ENCODE assay signal across 16 cellular contexts in the genomic region with DNA sequence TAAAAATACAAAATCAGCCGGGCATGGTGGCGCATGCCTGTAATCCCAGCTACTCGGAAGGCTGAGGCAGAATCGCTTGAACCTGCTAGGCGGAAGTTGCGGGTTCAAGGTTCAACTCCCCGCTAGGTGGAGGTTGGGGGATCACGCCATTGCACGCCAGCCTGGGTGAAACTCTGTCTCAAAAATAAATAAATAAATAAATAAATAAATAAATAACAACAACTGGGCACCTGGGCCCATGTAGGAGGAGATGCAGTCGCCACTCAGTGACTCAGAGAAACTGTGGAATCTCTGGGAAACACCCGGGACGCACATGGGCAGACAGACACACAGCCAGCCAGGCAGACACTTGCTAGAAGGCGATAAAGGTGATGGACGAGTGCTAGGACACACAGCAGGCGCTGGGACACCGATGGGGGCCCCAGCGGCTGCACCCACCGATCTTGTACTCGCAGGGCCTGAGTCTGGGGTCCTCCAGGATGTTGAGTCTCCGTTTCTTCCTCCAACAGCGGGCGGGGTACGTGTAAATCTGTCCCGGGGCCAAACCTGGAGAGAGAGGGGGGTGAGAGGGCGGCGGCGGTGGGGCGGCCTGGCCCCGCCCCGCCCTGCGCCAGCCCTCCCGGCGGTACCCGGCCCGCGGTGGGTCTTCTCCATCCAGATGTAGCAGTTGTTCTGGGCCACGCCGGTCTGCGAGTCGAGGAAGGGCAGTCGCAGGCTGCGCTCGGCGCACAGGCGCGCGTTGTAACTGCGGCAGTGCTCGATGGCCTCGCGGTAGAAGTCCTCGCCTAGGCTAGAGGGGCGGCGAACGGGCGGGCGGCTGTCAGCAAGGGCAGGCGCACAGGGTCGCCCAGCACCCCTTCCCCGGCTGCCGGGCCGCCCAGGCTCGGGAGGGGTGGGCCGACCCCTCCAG. TPM values are rescaled to one million over a fixed set of nuclear protein-coding genes. Genes with fewer than 3 reads are reported as not detected.
DNase-seq lines count a peak whose midpoint lies in the region; ATAC-seq, FAIRE-seq and TF ChIP-seq lines count a peak whose summit lies in the region.
"Had no signal": no experiment of that assay in that cellular context is flagged by ENCODE, and none has a peak within 500 bp of the region (broad histone marks: within the 10 kb centered on the region; RNA-seq: fewer than 3 reads in every experiment).

No MANE protein-coding gene starts in this region.

- WGBS in neuronal stem cell (ENCODE audit: extremely low coverage in 2 of 2, insufficient read length in 2 of 2, insufficient replicate concordance in 1 of 2), 2 donors = no CpG with 5 or more reads among the region's 64 CpGs

- no peak overlapping the region for H3K4ac ChIP-seq in neuronal stem cell (ENCODE audit: low read length)

- H3K9me2 ChIP-seq in GM23338 (ENCODE audit: insufficient read depth) = no peaks in the 10 kb centered on the region

- peak; percentile 16 for ATAC-seq in GM23338
- ATAC-seq in GM18873 (IDR thresholded peaks at IDR 0.05; ENCODE audit: low FRiP score, unreplicated experiment) = no peak

- peak overlapping the region; percentile 84 for H3K4me2 ChIP-seq in GM23338
- no peak overlapping the region for H3K4me2 ChIP-seq in neuronal stem cell (ENCODE audit: insufficient read depth, low read length, poor library complexity, severe bottlenecking)
- H3K4me2 ChIP-seq: PC-9 had no signal

- H2BK5ac ChIP-seq in neuronal stem cell (ENCODE audit: low read length) = no peak overlapping the region

- H3K4me1 ChIP-seq in GM23338 (ENCODE audit: insufficient read depth) = peaks cover 18% of the 10 kb centered on the region
- peaks cover 11 to 12% of the 10 kb centered on the region in 2 donors for H3K4me1 ChIP-seq in neuronal stem cell (ENCODE audit: control insufficient read depth in 2 of 2, insufficient read depth in 1 of 2, low read depth in 1 of 2, low read length in 2 of 2)

- DNase-seq in GM23338 (ENCODE audit: low spot score) = peak; percentile 69
- DNase-seq in amniotic epithelial cell (ENCODE audit: low read depth) = peak; percentile 28
- peak; percentile 56 for DNase-seq in islet precursor cell
- DNase-seq in neuronal stem cell (ENCODE audit: low spot score) = no peak
- DNase-seq in RCC 7860 (ENCODE audit: low spot score) = no peak
- DNase-seq in erythroblast (lab: John Stamatoyannopoulos, UW) = no peak
- DNase-seq: C1 segment of cervical spinal cord, MM.1S, NCI-H1105, NCI-H1694 treated with DMSO at 0.1 percent for 48 hours, NCI-H446 treated with DMSO at 0.1 percent for 48 hours, NCI-H774, PC-9, Right ventricle myocardium superior had no signal

- no peak overlapping the region for H4K8ac ChIP-seq in neuronal stem cell (ENCODE audit: low read depth, low read length)

- no peak for FAIRE-seq in RCC 7860 (lab: Jason Lieb, UNC)
- FAIRE-seq: GM19239 had no signal

- H3K27ac ChIP-seq in GM23338 (ENCODE audit: low read depth) (no peak overlapping the region), neuronal stem cell (replicated peaks; ENCODE audit: low read length) (no peak overlapping the region)
- H3K27ac ChIP-seq: PC-9 had no signal

- H2AFZ ChIP-seq in GM23338 (peak overlapping the region; percentile 38; the same call in 1 of the 2 replicates), neuronal stem cell (ENCODE audit: low read length) (no peak overlapping the region)
- H2AFZ ChIP-seq: PC-9 had no signal

- 0 out of 2 replicates have a peak, but pooled peaks cover 6% of the 10 kb centered on the region for H4K20me1 ChIP-seq in GM23338 (replicated peaks; ENCODE audit: insufficient read depth)

- peak overlapping the region; percentile 72 for H3K4me3 ChIP-seq in GM23338
- no peak overlapping the region for H3K4me3 ChIP-seq in neuronal stem cell (ENCODE audit: low read length in 2 of 2)
- H3K4me3 ChIP-seq: PC-9 had no signal

- peaks cover 21% of the 10 kb centered on the region for H3K36me3 Mint-ChIP-seq in GM23338 (ENCODE audit: low read depth)

- peaks cover 8% of the 10 kb centered on the region for H3K79me2 ChIP-seq in GM23338 (replicated peaks; ENCODE audit: insufficient read depth)

- H3K18ac ChIP-seq in neuronal stem cell (ENCODE audit: low read length) = peak overlapping the region; percentile 8

- H2AK5ac ChIP-seq in neuronal stem cell (ENCODE audit: low read depth, low read length) = peak overlapping the region; percentile 84

- no peak for TF ChIP-seq POLR2A in erythroblast (IDR thresholded peaks at IDR 0.05; ENCODE audit: low read length)

- H3K9ac ChIP-seq in neuronal stem cell (ENCODE audit: low read depth, low read length, poor library complexity) = peak overlapping the region; percentile 30

- H3K27ac Mint-ChIP-seq in GM23338 = no peak overlapping the region

- H3K36me3 ChIP-seq in GM23338 (ENCODE audit: insufficient read depth) (no peaks in the 10 kb centered on the region), neuronal stem cell (replicated peaks in 1 of 2; ENCODE audit: control insufficient read depth in 2 of 2, insufficient read depth in 2 of 2, low read length in 2 of 2) (peaks cover 7 to 44% of the 10 kb centered on the region in 2 donors)

- peaks cover 10% of the 10 kb centered on the region for H3K79me1 ChIP-seq in neuronal stem cell (ENCODE audit: low read depth, low read length)

- H3K4me1 Mint-ChIP-seq in GM23338 = peaks cover 20% of the 10 kb centered on the region

- H3K9me3 ChIP-seq in neuronal stem cell (replicated peaks in 1 of 2; ENCODE audit: control insufficient read depth in 2 of 2, insufficient read depth in 1 of 2, low read depth in 1 of 2, low read length in 2 of 2) = peaks cover 0 to 1% of the 10 kb centered on the region in 2 donors

- H3K14ac ChIP-seq in neuronal stem cell (ENCODE audit: low read length) = no peak overlapping the region

- H3F3A ChIP-seq in GM23338 (replicated peaks; ENCODE audit: low read depth) = peaks cover 23% of the 10 kb centered on the region

- H4K91ac ChIP-seq in neuronal stem cell (ENCODE audit: low read depth, low read length, poor library complexity) = no peak overlapping the region

- no peak overlapping the region; the same call in 2 of the 3 replicates for H3K4me3 Mint-ChIP-seq in GM23338

- no peaks in the 10 kb centered on the region; the same call in none of the 3 replicates for H3K9me3 Mint-ChIP-seq in GM23338

- H2BK120ac ChIP-seq in neuronal stem cell (ENCODE audit: low read depth, low read length) = no peak overlapping the region

- peaks cover 17% of the 10 kb centered on the region for H3K27me3 Mint-ChIP-seq in GM23338 (ENCODE audit: insufficient read depth, low read depth, poor library complexity)

- 0 out of 2 replicates have a peak, but pooled peaks cover 4% of the 10 kb centered on the region for H3K27me3 ChIP-seq in GM23338 (ENCODE audit: insufficient read depth)
- peaks cover 0 to 10% (median 0%) of the 10 kb centered on the region in 3 experiments for H3K27me3 ChIP-seq in neuronal stem cell (ENCODE audit: control insufficient read depth in 3 of 3, insufficient read depth in 3 of 3, low read depth in 1 of 3, low read length in 3 of 3)

- peak overlapping the region; percentile 26 for H2BK15ac ChIP-seq in neuronal stem cell (ENCODE audit: low read length)

- H3K23ac ChIP-seq in neuronal stem cell (ENCODE audit: low read depth, low read length, poor library complexity) = peak overlapping the region; percentile 73

- TF ChIP-seq CTCF in GM23338 (conservative IDR thresholded peaks at IDR 0.05; ENCODE audit: low read depth in 2 of 2) = no peak

- H2BK12ac ChIP-seq in neuronal stem cell (ENCODE audit: low read length) = no peak overlapping the region

TF ChIP-seq in GM23338, 12 proteins besides CTCF, POLR2A, EP300 and RAD21 (continues in another document):
- TF ChIP-seq ZNF331 (CRISPR knock-in tag; IDR thresholded peaks at IDR 0.05; ENCODE audit: low read depth) = no peak
- TF ChIP-seq EZH2phosphoT487 (IDR thresholded peaks at IDR 0.05; ENCODE audit: unreplicated experiment) = no peak
- TF ChIP-seq POLR2AphosphoS5 (IDR thresholded peaks at IDR 0.05; ENCODE audit: low read depth) = peak; percentile 34; the same call in 1 of the 2 replicates
- TF ChIP-seq, protein P1, sequence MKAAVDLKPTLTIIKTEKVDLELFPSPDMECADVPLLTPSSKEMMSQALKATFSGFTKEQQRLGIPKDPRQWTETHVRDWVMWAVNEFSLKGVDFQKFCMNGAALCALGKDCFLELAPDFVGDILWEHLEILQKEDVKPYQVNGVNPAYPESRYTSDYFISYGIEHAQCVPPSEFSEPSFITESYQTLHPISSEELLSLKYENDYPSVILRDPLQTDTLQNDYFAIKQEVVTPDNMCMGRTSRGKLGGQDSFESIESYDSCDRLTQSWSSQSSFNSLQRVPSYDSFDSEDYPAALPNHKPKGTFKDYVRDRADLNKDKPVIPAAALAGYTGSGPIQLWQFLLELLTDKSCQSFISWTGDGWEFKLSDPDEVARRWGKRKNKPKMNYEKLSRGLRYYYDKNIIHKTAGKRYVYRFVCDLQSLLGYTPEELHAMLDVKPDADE (IDR thresholded peaks at IDR 0.05) = no peak
- no peak for TF ChIP-seq STAT1 (IDR thresholded peaks at IDR 0.05; ENCODE audit: unreplicated experiment)
- no peak for TF ChIP-seq JUNB (IDR thresholded peaks at IDR 0.05; ENCODE audit: unreplicated experiment)

RNA-seq across cellular contexts. Expression of a gene that starts 1.8 kb away (rescaled TPM):
- 8.3 and 11.7 TPM in 2 replicates for total RNA-seq in GM23338 (2014; rRNA removed; shearing (Covaris generic))
- 7.9 and 8.3 TPM in 2 replicates for polyA plus RNA-seq in GM23338 (2016; fragmentation: Nextera tagmentation; extraction: Ambion mirVana)
- 8.0 TPM for polyA plus RNA-seq in neuronal stem cell (2013, experiment 1 of 2)
- 7.2 TPM for polyA plus RNA-seq in neuronal stem cell (2013, experiment 2 of 2)
- total RNA-seq: Right ventricle myocardium superior had no signal

RNA-seq across cellular contexts. Expression of a gene that starts 34.0 kb away (rescaled TPM):
- total RNA-seq in GM23338 (2014; rRNA removed; shearing (Covaris generic)) = 9.4 and 14.5 TPM in 2 replicates
- polyA plus RNA-seq in GM23338 (2016; fragmentation: Nextera tagmentation; extraction: Ambion mirVana) = 76.2 and 77.5 TPM in 2 replicates
- 8.9 TPM for polyA plus RNA-seq in neuronal stem cell (2013, experiment 1 of 2)
- 8.3 TPM for polyA plus RNA-seq in neuronal stem cell (2013, experiment 2 of 2)
- total RNA-seq: PC-9 had no signal

RNA-seq across cellular contexts. Expression of a gene that starts 42.2 kb away (rescaled TPM):
- total RNA-seq in GM23338 (2014; rRNA removed; shearing (Covaris generic)) = 382 and 468 TPM in 2 replicates
- polyA plus RNA-seq in GM23338 (2016; fragmentation: Nextera tagmentation; extraction: Ambion mirVana) = 298 and 319 TPM in 2 replicates
- polyA plus RNA-seq in neuronal stem cell (2013, experiment 1 of 2) = 42.1 TPM
- 42.3 TPM for polyA plus RNA-seq in neuronal stem cell (2013, experiment 2 of 2)

Comparison
In these comparisons a context has a peak if more than half of its experiments do, and no peak if none do; other contexts are left out.
1. DNase-seq: peak in GM23338 (single experiment), amniotic epithelial cell (single experiment) and islet precursor cell (single experiment); none in neuronal stem cell (single experiment), RCC 7860 (single experiment) and erythroblast (0 of 2).